In the genomic region with DNA sequence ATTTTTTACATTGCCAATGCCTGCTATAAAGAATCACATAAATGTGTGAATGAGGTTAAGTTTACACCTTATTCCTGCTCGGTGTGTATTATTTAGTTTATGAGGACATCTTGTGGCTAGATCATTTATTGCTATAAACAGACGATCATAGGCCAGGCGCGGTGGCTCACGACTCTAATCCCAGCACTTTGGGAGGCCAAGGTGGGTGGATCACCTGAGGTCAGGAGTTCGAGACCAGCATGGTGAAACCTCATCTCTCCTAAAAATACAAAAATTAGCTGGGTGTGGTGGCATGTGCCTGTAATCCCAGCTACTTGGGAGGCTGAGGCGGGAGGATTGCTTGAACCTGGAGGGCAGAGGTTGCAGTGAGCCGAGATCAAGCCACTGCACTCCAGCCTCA, we compare ENCODE assay signal across 8 cellular contexts. TPM values are rescaled to one million over a fixed set of nuclear protein-coding genes. Genes with fewer than 3 reads are reported as not detected.
A peak's percentile ranks its signal among the peaks of the same experiment; 100 is the strongest.
DNase-seq lines count a peak whose midpoint lies in the region; ATAC-seq and TF ChIP-seq lines count a peak whose summit lies in the region.
"Not testable (repeated sequence)": the region's sequence is repeated elsewhere in the genome, so short reads cannot be mapped to it uniquely, and the experiment has no call there.

No MANE protein-coding gene starts in this region.

- not testable (repeated sequence) for H3K79me2 ChIP-seq in OCI-LY3 (ENCODE audit: low read length)

- DNase-seq in COLO668 (lab: John Stamatoyannopoulos, UW; ENCODE audit: unreplicated experiment) (peak; percentile 9), LHCN-M2 (ENCODE audit: low read depth) (peak; percentile 31), activated T-cell treated with anti-CD3 and anti-CD28 coated beads for 1 hour (ENCODE audit: low read depth) (peak; percentile 20), endothelial cell (ENCODE audit: low spot score) (peak; percentile 11), lung (ENCODE audit: low spot score) (peak; percentile 34)
- DNase-seq in stimulated activated CD4-positive, alpha-beta T cell treated with anti-CD3 and anti-CD28 coated beads, TNF-alpha, amount 100 ng/mL, for 48 hours (ENCODE audit: low read depth in 3 of 3): peak in 2 of 3 donors; percentile 3 to 16

- H3K36me3 Mint-ChIP-seq in endothelial cell (ENCODE audit: low read depth, unreplicated experiment): not testable (repeated sequence)

- not testable (repeated sequence) for H3K4me3 Mint-ChIP-seq in endothelial cell (ENCODE audit: unreplicated experiment)

- H3K27ac ChIP-seq in OCI-LY3 (ENCODE audit: low read length); lung (ENCODE audit: low read depth in 1 of 2, low read length in 1 of 2): not testable (repeated sequence)

- 28 to 37% methylated on average over 8 of the region's 8 CpGs for WGBS in lung, 2 donors

- H3K4me2 ChIP-seq in OCI-LY3 (ENCODE audit: low read length): not testable (repeated sequence)

- H3K27ac Mint-ChIP-seq in endothelial cell (ENCODE audit: unreplicated experiment): not testable (repeated sequence)

- peak; percentile 54 for ATAC-seq in GM21619 (IDR thresholded peaks at IDR 0.05; ENCODE audit: unreplicated experiment)
- ATAC-seq in lung (ENCODE audit: insufficient read depth, low FRiP score): not testable (repeated sequence)

- not testable (repeated sequence) for H3K36me3 ChIP-seq in OCI-LY3 (replicated peaks; ENCODE audit: low read depth, low read length); lung (ENCODE audit: control insufficient read depth in 2 of 2, insufficient read depth in 2 of 2, low read length in 2 of 2)

- H3K9me3 Mint-ChIP-seq in endothelial cell (ENCODE audit: unreplicated experiment): not testable (repeated sequence)

- not testable (repeated sequence) for H3K4me1 ChIP-seq in OCI-LY3 (ENCODE audit: low read length); lung (ENCODE audit: control insufficient read depth in 2 of 2, insufficient read depth in 2 of 2, low read length in 2 of 2)

- H3K4me3 ChIP-seq in OCI-LY3 (ENCODE audit: low read length); lung: not testable (repeated sequence)

- not testable (repeated sequence) for H3K9ac ChIP-seq in OCI-LY3 (ENCODE audit: low read length)

- H3K27me3 Mint-ChIP-seq in endothelial cell (ENCODE audit: unreplicated experiment): not testable (repeated sequence)

- TF ChIP-seq CTCF in OCI-LY3 (IDR thresholded peaks at IDR 0.05; ENCODE audit: low read depth, low read length): peak; percentile 48
- TF ChIP-seq CTCF in endothelial cell (IDR thresholded peaks at IDR 0.05; ENCODE audit: unreplicated experiment): not testable (repeated sequence)
- TF ChIP-seq CTCF in lung (IDR thresholded peaks at IDR 0.05; ENCODE audit: control extremely low read depth, extremely low read depth): peak; percentile 34

- not testable (repeated sequence) for H4K20me1 ChIP-seq in OCI-LY3 (ENCODE audit: insufficient read depth, low read length)

- not testable (repeated sequence) for H2AFZ ChIP-seq in OCI-LY3 (ENCODE audit: low read depth, low read length)

- H3K9me3 ChIP-seq in OCI-LY3 (ENCODE audit: insufficient read depth, low read length); lung (ENCODE audit: control insufficient read depth in 2 of 2, insufficient read depth in 1 of 2, low read length in 1 of 2): not testable (repeated sequence)

- not testable (repeated sequence) for H3K4me1 Mint-ChIP-seq in endothelial cell (ENCODE audit: unreplicated experiment)

- not testable (repeated sequence) for H3K27me3 ChIP-seq in OCI-LY3 (ENCODE audit: low read depth, low read length); lung (ENCODE audit: control insufficient read depth, insufficient read depth)

RNA-seq across cellular contexts. Expression of gene C6orf62, which starts 23.3 kb away (rescaled TPM):
- total RNA-seq in LHCN-M2 (2014; rRNA removed): 134 and 140 TPM in 2 replicates
- polyA plus RNA-seq in LHCN-M2 (2012): 53.6 TPM
- total RNA-seq in endothelial cell (ENCODE audit: unreplicated experiment): 88.8 TPM
- total RNA-seq in lung: 100 to 1,000 TPM in 1 of 2 donors, 10 to 100 TPM in 1; 71.8 to 123 TPM
- 10 to 100 TPM; 79.3 to 80.9 TPM for polyA plus RNA-seq in lung

RNA-seq across cellular contexts. Expression of gene ACOT13, which starts 28.8 kb away (rescaled TPM):
- 8.1 and 8.4 TPM in 2 replicates for total RNA-seq in LHCN-M2 (2014; rRNA removed)
- 24.6 TPM for polyA plus RNA-seq in LHCN-M2 (2012)
- total RNA-seq in endothelial cell (ENCODE audit: unreplicated experiment): 22.1 TPM
- total RNA-seq in lung: 10 to 100 TPM in 1 of 2 donors, 1 to 10 TPM in 1; 4.7 to 14.1 TPM
- polyA plus RNA-seq in lung: 10 to 100 TPM; 14.6 to 59.3 TPM

RNA-seq across cellular contexts. Expression of gene TDP2, which starts 28.9 kb away (rescaled TPM):
- total RNA-seq in LHCN-M2 (2014; rRNA removed) (17.4 and 22.3 TPM in 2 replicates), endothelial cell (ENCODE audit: unreplicated experiment) (33.9 TPM), lung (10 to 100 TPM; 36.8 to 56.8 TPM)
- 17.6 TPM for polyA plus RNA-seq in LHCN-M2 (2012)
- 10 to 100 TPM; 40.7 to 42.9 TPM for polyA plus RNA-seq in lung

RNA-seq across cellular contexts. Expression of gene KIAA0319, which starts 49.6 kb away (rescaled TPM):
- total RNA-seq in LHCN-M2 (2014; rRNA removed) (0.06 TPM in 1 of 2 replicates, not detected in the other), endothelial cell (ENCODE audit: unreplicated experiment) (0.18 TPM), lung (1 to 10 TPM; 1.1 to 2.9 TPM)
- polyA plus RNA-seq in LHCN-M2 (2012): 0.01 TPM
- under 1 TPM; 0.38 to 0.59 TPM for polyA plus RNA-seq in lung
